Comparison of ENCODE assay signal across 19 cellular contexts in genomic region chr2:46236876-46237859, GRCh38.
"Had no signal": no experiment of that assay in that cellular context is flagged by ENCODE, and none has a peak within 500 bp of the region (broad histone marks: within the 10 kb centered on the region; RNA-seq: fewer than 3 reads in every experiment).

No MANE protein-coding gene starts in this region.

- H3K27me3 ChIP-seq: body of pancreas, cardiac muscle cell, heart right ventricle, sigmoid colon, transverse colon had no signal

- ATAC-seq: activated T-cell treated with anti-CD3 and anti-CD28 coated beads, Interleukin-2, amount 50 U/mL, for 72 hours; body of pancreas had no signal

- H3K36me3 Mint-ChIP-seq: naive B cell; stimulated activated memory B cell treated with anti-CD40 and anti-IgM and Interleukin-4, amounts not matched to agents 10 μg/mL and 1 μg/mL and 100 μg/mL, for 72 hours had no signal

- H3K4me1 Mint-ChIP-seq: activated B cell treated with CpG ODN at 0.5 μM for 24 hours; neural crest cell; stimulated activated memory B cell treated with anti-CD40 and anti-IgM and Interleukin-4, amounts not matched to agents 10 μg/mL and 1 μg/mL and 100 μg/mL, for 72 hours had no signal

- H3K4me1 ChIP-seq: body of pancreas, sigmoid colon had no signal

- H3K4me3 ChIP-seq: body of pancreas, cardiac muscle cell, heart right ventricle, lower lobe of right lung, sigmoid colon, smooth muscle cell, transverse colon had no signal

- H3K9me3 Mint-ChIP-seq: activated B cell treated with CpG ODN at 0.5 μM for 24 hours; naive B cell; stimulated activated memory B cell treated with anti-CD40 and anti-IgM and Interleukin-4, amounts not matched to agents 10 μg/mL and 1 μg/mL and 100 μg/mL, for 72 hours; T-helper 1 cell treated with Interleukin-12 subunit alpha and Interleukin-12 subunit beta and Interleukin-4 antibody, amounts not matched to agents 30 μg/mL and 1 μg/mL, for 36 hours had no signal

- H3K27ac Mint-ChIP-seq: activated B cell treated with CpG ODN at 0.5 μM for 24 hours; activated naive CD4-positive, alpha-beta T cell treated with anti-CD3 and anti-CD28 coated beads, Interleukin-2, amount 10 ng/mL, durations not matched to agents 7 days and 5 days; activated T-cell treated with anti-CD3 and anti-CD28 coated beads, Interleukin-2, amount 50 U/mL, for 72 hours; naive B cell; stimulated activated memory B cell treated with anti-CD40 and anti-IgM and Interleukin-4, amounts not matched to agents 10 μg/mL and 1 μg/mL and 100 μg/mL, for 72 hours had no signal

- H3K9me3 ChIP-seq: body of pancreas, heart right ventricle, lower lobe of right lung, sigmoid colon, transverse colon had no signal

- H3K27ac ChIP-seq: body of pancreas, cardiac muscle cell, heart right ventricle, lower lobe of right lung, sigmoid colon, transverse colon had no signal

- H3K4me3 Mint-ChIP-seq: activated B cell treated with CpG ODN at 0.5 μM for 24 hours; activated naive CD4-positive, alpha-beta T cell treated with anti-CD3 and anti-CD28 coated beads, Interleukin-2, amount 10 ng/mL, durations not matched to agents 7 days and 5 days; activated T-cell treated with anti-CD3 and anti-CD28 coated beads, Interleukin-2, amount 50 U/mL, for 72 hours; naive B cell; neural crest cell; stimulated activated memory B cell treated with anti-CD40 and anti-IgM and Interleukin-4, amounts not matched to agents 10 μg/mL and 1 μg/mL and 100 μg/mL, for 72 hours; T-helper 1 cell treated with Interleukin-12 subunit alpha and Interleukin-12 subunit beta and Interleukin-4 antibody, amounts not matched to agents 30 μg/mL and 1 μg/mL, for 36 hours had no signal

- H3K36me3 ChIP-seq: cardiac muscle cell, heart right ventricle, lower lobe of right lung, sigmoid colon, transverse colon had no signal

- DNase-seq: activated B cell treated with CpG ODN at 0.5 μM for 24 hours; activated CD4-positive, alpha-beta T cell treated with anti-CD3 and anti-CD28 coated beads, Interleukin-2, amount 50 U/mL, for 1 hour; activated effector memory CD4-positive, alpha-beta T cell treated with Interleukin-2 at 50 U/mL for 16 hours; activated T-cell treated with anti-CD3 and anti-CD28 coated beads, Interleukin-2, amount 50 U/mL, for 72 hours; anterior cingulate cortex; body of pancreas; heart right ventricle; lower lobe of right lung; mesendoderm; naive B cell; sigmoid colon; stimulated activated CD4-positive, alpha-beta T cell treated with anti-CD3 and anti-CD28 coated beads, Interleukin-15, amount 100 ng/mL, for 24 hours; transverse colon had no signal

- H3K4me2 ChIP-seq: smooth muscle cell had no signal
